28 cellular contexts compared by ENCODE assay signal in the genomic region with DNA sequence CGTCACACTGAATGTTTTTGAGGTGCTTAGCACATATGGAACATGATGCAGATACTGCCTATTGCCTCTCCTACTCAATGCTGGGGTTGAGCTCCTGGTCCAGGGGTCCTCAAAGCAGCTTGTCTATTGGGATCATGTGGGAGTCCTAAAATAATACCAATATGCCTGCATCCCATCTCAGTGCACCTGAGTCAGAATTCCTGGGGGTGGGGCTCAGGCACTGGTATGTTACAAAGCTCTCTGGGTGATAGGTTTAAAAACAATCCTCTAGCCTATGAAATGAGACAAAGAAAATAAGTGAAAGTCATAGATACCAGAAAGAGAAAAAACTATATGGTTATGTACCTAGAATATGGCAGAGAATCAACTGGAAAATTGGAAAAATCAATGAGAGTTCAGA.
"Had no signal": no experiment of that assay in that cellular context is flagged by ENCODE, and none has a peak within 500 bp of the region (broad histone marks: within the 10 kb centered on the region; RNA-seq: fewer than 3 reads in every experiment).

No MANE protein-coding gene starts in this region.

- ATAC-seq: psoas muscle; right cardiac atrium; right lobe of liver; stimulated activated effector memory CD8-positive, alpha-beta T cell treated with anti-CD3 and anti-CD28 coated beads, Interleukin-12 subunit alpha, Interleukin-12 subunit beta, amount 100 ng/mL, for 72 hours; stimulated activated naive B cell treated with anti-CD40 and anti-IgM and Interleukin-4, amounts not matched to agents 10 μg/mL and 1 μg/mL and 100 μg/mL, for 72 hours had no signal

- H3K27ac ChIP-seq: neural progenitor cell, ovary, parathyroid adenoma, psoas muscle, right lobe of liver, sigmoid colon, stomach, thoracic aorta, thyroid gland, tibial nerve, upper lobe of left lung, vagina had no signal

- H3K4me1 Mint-ChIP-seq: nephron; stimulated activated effector memory CD8-positive, alpha-beta T cell treated with anti-CD3 and anti-CD28 coated beads, Interleukin-12 subunit alpha, Interleukin-12 subunit beta, amount 100 ng/mL, for 72 hours; stimulated activated naive B cell treated with anti-CD40 and anti-IgM and Interleukin-4, amounts not matched to agents 10 μg/mL and 1 μg/mL and 100 μg/mL, for 72 hours had no signal

- H3K4me3 Mint-ChIP-seq: nephron; neural progenitor cell; stimulated activated effector memory CD8-positive, alpha-beta T cell treated with anti-CD3 and anti-CD28 coated beads, Interleukin-12 subunit alpha, Interleukin-12 subunit beta, amount 100 ng/mL, for 72 hours; stimulated activated naive B cell treated with anti-CD40 and anti-IgM and Interleukin-4, amounts not matched to agents 10 μg/mL and 1 μg/mL and 100 μg/mL, for 72 hours; stimulated activated naive CD8-positive, alpha-beta T cell treated with anti-CD3 and anti-CD28 coated beads, Interleukin-15, Interleukin-2, amounts not matched to agents 100 ng/mL and 50 ng/mL, for 24 hours had no signal

- H3K27me3 ChIP-seq: neural progenitor cell, ovary, right lobe of liver, sigmoid colon, thyroid gland, tibial nerve, upper lobe of left lung, vagina had no signal

- H3K27ac Mint-ChIP-seq: nephron; neural progenitor cell; progenitor cell of endocrine pancreas; stimulated activated effector memory CD8-positive, alpha-beta T cell treated with anti-CD3 and anti-CD28 coated beads, Interleukin-12 subunit alpha, Interleukin-12 subunit beta, amount 100 ng/mL, for 72 hours; stimulated activated naive B cell treated with anti-CD40 and anti-IgM and Interleukin-4, amounts not matched to agents 10 μg/mL and 1 μg/mL and 100 μg/mL, for 72 hours; stimulated activated naive CD8-positive, alpha-beta T cell treated with anti-CD3 and anti-CD28 coated beads, Interleukin-15, Interleukin-2, amounts not matched to agents 100 ng/mL and 50 ng/mL, for 24 hours had no signal

- H3K9ac ChIP-seq: neural progenitor cell, parathyroid adenoma had no signal

- H3K4me2 ChIP-seq: neural progenitor cell had no signal

- FAIRE-seq: small intestine, urothelium cell line had no signal

- H2AFZ ChIP-seq: neural progenitor cell, parathyroid adenoma had no signal

- H3K9me3 Mint-ChIP-seq: nephron; stimulated activated effector memory CD8-positive, alpha-beta T cell treated with anti-CD3 and anti-CD28 coated beads, Interleukin-12 subunit alpha, Interleukin-12 subunit beta, amount 100 ng/mL, for 72 hours; stimulated activated naive B cell treated with anti-CD40 and anti-IgM and Interleukin-4, amounts not matched to agents 10 μg/mL and 1 μg/mL and 100 μg/mL, for 72 hours; stimulated activated naive CD8-positive, alpha-beta T cell treated with anti-CD3 and anti-CD28 coated beads, Interleukin-15, Interleukin-2, amounts not matched to agents 100 ng/mL and 50 ng/mL, for 24 hours had no signal

- H3K9me3 ChIP-seq: ovary, psoas muscle, right lobe of liver, sigmoid colon, stomach, thoracic aorta, thyroid gland, tibial nerve, upper lobe of left lung, vagina had no signal

- DNase-seq: occipital lobe; ovary; posterior cingulate gyrus; psoas muscle; right cardiac atrium; right lobe of liver; sigmoid colon; small intestine; stimulated activated CD4-positive, alpha-beta T cell treated with anti-CD3 and anti-CD28 coated beads, Interleukin-15, amount 100 ng/mL, for 24 hours; stimulated activated CD4-positive, alpha-beta T cell treated with anti-CD3 and anti-CD28 coated beads, Interleukin-2, amount 100 ng/mL, for 24 hours; stimulated activated CD4-positive, alpha-beta T cell treated with anti-CD3 and anti-CD28 coated beads, Interleukin-2, amount 100 ng/mL, for 48 hours; stimulated activated CD4-positive, alpha-beta T cell treated with anti-CD3 and anti-CD28 coated beads, Interleukin-4, amount 100 ng/mL, for 24 hours; stimulated activated naive B cell treated with anti-CD40 and anti-IgM and Interleukin-4, amounts not matched to agents 10 μg/mL and 1 μg/mL and 100 μg/mL, for 72 hours; stimulated activated naive CD4-positive, alpha-beta T cell treated with Interleukin-2 at 50 U/mL for 16 hours; stomach; thyroid gland; trophoblast cell; upper lobe of left lung had no signal

- H3K79me2 ChIP-seq: parathyroid adenoma had no signal

- H3K36me3 Mint-ChIP-seq: neural progenitor cell; stimulated activated effector memory CD8-positive, alpha-beta T cell treated with anti-CD3 and anti-CD28 coated beads, Interleukin-12 subunit alpha, Interleukin-12 subunit beta, amount 100 ng/mL, for 72 hours; stimulated activated naive B cell treated with anti-CD40 and anti-IgM and Interleukin-4, amounts not matched to agents 10 μg/mL and 1 μg/mL and 100 μg/mL, for 72 hours had no signal

- H3K36me3 ChIP-seq: neural progenitor cell, ovary, right lobe of liver, sigmoid colon, stomach, thoracic aorta, thyroid gland, tibial nerve, upper lobe of left lung, vagina had no signal

- H3K4me1 ChIP-seq: neural progenitor cell, parathyroid adenoma, psoas muscle, right lobe of liver, sigmoid colon, stomach, thyroid gland, tibial nerve, upper lobe of left lung, vagina had no signal

- H3K4me3 ChIP-seq: neural progenitor cell, ovary, psoas muscle, right lobe of liver, sigmoid colon, stomach, thoracic aorta, thyroid gland, tibial nerve, upper lobe of left lung, vagina had no signal
